In the genomic region with DNA sequence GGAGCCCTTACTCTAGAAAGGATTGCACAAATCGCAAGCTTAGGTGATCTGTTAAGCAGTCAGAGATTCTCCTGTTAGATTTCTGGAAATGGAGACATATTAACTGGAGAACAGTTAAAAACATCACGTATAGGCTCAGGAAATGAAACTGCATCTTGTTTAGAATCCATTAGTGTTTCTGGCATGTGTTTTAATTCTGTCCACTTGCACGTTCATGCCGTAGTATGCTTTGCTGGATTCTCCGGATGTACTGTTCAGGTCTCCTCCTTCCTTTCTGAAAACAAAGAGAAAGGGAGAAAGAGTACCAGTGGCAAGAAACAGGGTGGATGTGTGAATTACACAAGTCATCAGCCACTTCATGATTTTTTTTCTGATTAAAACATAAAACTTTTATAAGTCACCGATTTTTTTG, we compare ENCODE assay signal across 8 cellular contexts. TPM values are rescaled to one million over a fixed set of nuclear protein-coding genes. Genes with fewer than 3 reads are reported as not detected.
A peak's percentile ranks its signal among the peaks of the same experiment; 100 is the strongest.
DNase-seq lines count a peak whose midpoint lies in the region; ATAC-seq, FAIRE-seq and TF ChIP-seq lines count a peak whose summit lies in the region.

No MANE protein-coding gene starts in this region.

- POLR2A ChIA-PET in AG04450 (lab: Yijun Ruan, JAX), result interaction anchor here (0.6 to 4.1 kb wide), 5 partner anchors 213 to 1587 kb away, joined by 3 to 30 read pairs (median 5); no protein-coding TSS in a partner anchor
- POLR2A ChIA-PET in activated CD8-positive, alpha-beta T cell treated with anti-CD3 and anti-CD28 coated beads, Interleukin-2, amount 10 ng/mL, durations not matched to agents 7 days and 5 days (lab: Charles Lee), result no interaction called here

- H3K27ac Mint-ChIP-seq in activated CD8-positive, alpha-beta T cell treated with anti-CD3 and anti-CD28 coated beads, Interleukin-2, amount 10 ng/mL, durations not matched to agents 7 days and 5 days, result no peak overlapping the region
- no peak overlapping the region for H3K27ac Mint-ChIP-seq in stimulated activated naive B cell treated with anti-CD40 and anti-IgM and Interleukin-4, amounts not matched to agents 10 μg/mL and 1 μg/mL and 100 μg/mL, for 72 hours

- no peaks in the 10 kb centered on the region for H3K36me3 Mint-ChIP-seq in activated CD8-positive, alpha-beta T cell treated with anti-CD3 and anti-CD28 coated beads, Interleukin-2, amount 10 ng/mL, durations not matched to agents 7 days and 5 days (ENCODE audit: low read depth)
- H3K36me3 Mint-ChIP-seq in stimulated activated naive B cell treated with anti-CD40 and anti-IgM and Interleukin-4, amounts not matched to agents 10 μg/mL and 1 μg/mL and 100 μg/mL, for 72 hours, result peaks cover 0 to 4% of the 10 kb centered on the region in 2 donors

- no peaks in the 10 kb centered on the region; the same call in 1 of the 2 replicates for H3K9me3 ChIP-seq in AG04450 (ENCODE audit: control insufficient read depth, insufficient read depth, low read length)
- H3K9me3 ChIP-seq in iPS-18c (ENCODE audit: control insufficient read depth, insufficient read depth, low read length), result peaks cover 3% of the 10 kb centered on the region

- no peaks in the 10 kb centered on the region for H3K9me3 Mint-ChIP-seq in activated CD8-positive, alpha-beta T cell treated with anti-CD3 and anti-CD28 coated beads, Interleukin-2, amount 10 ng/mL, durations not matched to agents 7 days and 5 days (ENCODE audit: insufficient read depth)
- no peaks in the 10 kb centered on the region for H3K9me3 Mint-ChIP-seq in stimulated activated naive B cell treated with anti-CD40 and anti-IgM and Interleukin-4, amounts not matched to agents 10 μg/mL and 1 μg/mL and 100 μg/mL, for 72 hours

- TF ChIP-seq CTCF in AG04450 (IDR thresholded peaks at IDR 0.05; ENCODE audit: low read depth, low read length), result no peak

- H3K4me1 Mint-ChIP-seq in activated CD8-positive, alpha-beta T cell treated with anti-CD3 and anti-CD28 coated beads, Interleukin-2, amount 10 ng/mL, durations not matched to agents 7 days and 5 days (ENCODE audit: low read depth), result peaks cover 49% of the 10 kb centered on the region
- H3K4me1 Mint-ChIP-seq in stimulated activated naive B cell treated with anti-CD40 and anti-IgM and Interleukin-4, amounts not matched to agents 10 μg/mL and 1 μg/mL and 100 μg/mL, for 72 hours, result peaks cover 38 to 69% of the 10 kb centered on the region in 2 donors

- peaks cover 71% of the 10 kb centered on the region for H3K27me3 Mint-ChIP-seq in activated CD8-positive, alpha-beta T cell treated with anti-CD3 and anti-CD28 coated beads, Interleukin-2, amount 10 ng/mL, durations not matched to agents 7 days and 5 days (ENCODE audit: low read depth)
- H3K27me3 Mint-ChIP-seq in stimulated activated naive B cell treated with anti-CD40 and anti-IgM and Interleukin-4, amounts not matched to agents 10 μg/mL and 1 μg/mL and 100 μg/mL, for 72 hours, result peaks cover 13 to 26% of the 10 kb centered on the region in 2 donors

- H3K27me3 ChIP-seq in AG04450 (ENCODE audit: control insufficient read depth, insufficient read depth, low read length), result no peaks in the 10 kb centered on the region

- CTCF ChIA-PET in AG04450 (lab: Charles Lee), result interaction anchor here (0.5 to 5.4 kb wide), 35 partner anchors 8 to 1590 kb away, joined by 3 to 38 read pairs (median 4); no protein-coding TSS in a partner anchor
- CTCF ChIA-PET in activated CD8-positive, alpha-beta T cell treated with anti-CD3 and anti-CD28 coated beads, Interleukin-2, amount 10 ng/mL, durations not matched to agents 7 days and 5 days (lab: Charles Lee), result interaction anchor here (0.8 to 7.1 kb wide), 16 partner anchors 13 to 1540 kb away, joined by 3 to 71 read pairs (median 3); no protein-coding TSS in a partner anchor

- ATAC-seq in activated CD8-positive, alpha-beta T cell treated with anti-CD3 and anti-CD28 coated beads, Interleukin-2, amount 10 ng/mL, durations not matched to agents 7 days and 5 days, result no peak
- ATAC-seq in stimulated activated naive B cell treated with anti-CD40 and anti-IgM and Interleukin-4, amounts not matched to agents 10 μg/mL and 1 μg/mL and 100 μg/mL, for 72 hours (replicated peaks), result no peak
- ATAC-seq in HG03025 (IDR thresholded peaks at IDR 0.05; ENCODE audit: low FRiP score, unreplicated experiment) (no peak), GM19328 (IDR thresholded peaks at IDR 0.05; ENCODE audit: unreplicated experiment) (no peak)

- no peak for DNase-seq in AG04450 (ENCODE audit: low read depth, low spot score)
- DNase-seq in GM19239 (ENCODE audit: insufficient read length, low spot score), result no peak
- DNase-seq in activated CD8-positive, alpha-beta T cell treated with anti-CD3 and anti-CD28 coated beads, Interleukin-2, amount 10 ng/mL, durations not matched to agents 7 days and 5 days, result no peak
- DNase-seq in stimulated activated naive B cell treated with anti-CD40 and anti-IgM and Interleukin-4, amounts not matched to agents 10 μg/mL and 1 μg/mL and 100 μg/mL, for 72 hours, result no peak
- DNase-seq in stimulated activated CD4-positive, alpha-beta T cell treated with anti-CD3 and anti-CD28 coated beads, Interleukin-4, amount 100 ng/mL, for 24 hours, result no peak

- peak; percentile 80 for FAIRE-seq in GM19239 (lab: Jason Lieb, UNC)

- peak overlapping the region; percentile 92 for H3K4me3 ChIP-seq in AG04450 (ENCODE audit: low read depth, low read length)
- peak overlapping the region; percentile 81 for H3K4me3 ChIP-seq in iPS-18c (ENCODE audit: insufficient read depth, low read depth, low read length)

- peak overlapping the region; percentile 97 for H3K27ac ChIP-seq in AG04450 (ENCODE audit: low read depth, low read length)

- H3K4me3 Mint-ChIP-seq in activated CD8-positive, alpha-beta T cell treated with anti-CD3 and anti-CD28 coated beads, Interleukin-2, amount 10 ng/mL, durations not matched to agents 7 days and 5 days, result peak overlapping the region; percentile 84
- peak overlapping the region; percentile 94 to 97 for H3K4me3 Mint-ChIP-seq in stimulated activated naive B cell treated with anti-CD40 and anti-IgM and Interleukin-4, amounts not matched to agents 10 μg/mL and 1 μg/mL and 100 μg/mL, for 72 hours

RNA-seq across cellular contexts. Expression of a gene that starts 2.5 kb away (rescaled TPM):
- 53.6 and 57.7 TPM in 2 replicates for polyA plus RNA-seq in AG04450 (2011; rRNA removed)
- polyA minus RNA-seq in AG04450 (2011; rRNA and poly(A)+ RNA removed), result 81.7 and 99.1 TPM in 2 replicates
- total RNA-seq in activated CD8-positive, alpha-beta T cell treated with anti-CD3 and anti-CD28 coated beads, Interleukin-2, amount 10 ng/mL, durations not matched to agents 7 days and 5 days, result under 1 TPM; 0.13 to 0.16 TPM
